Comparison of ENCODE assay signal across 23 cellular contexts in genomic region chr7:159039716-159040115, GRCh38.
DNase-seq lines count a peak whose midpoint lies in the region; ATAC-seq and TF ChIP-seq lines count a peak whose summit lies in the region.
"Had no signal": no experiment of that assay in that cellular context is flagged by ENCODE, and none has a peak within 500 bp of the region (broad histone marks: within the 10 kb centered on the region; RNA-seq: fewer than 3 reads in every experiment).

No MANE protein-coding gene starts in this region.

- H3K9ac ChIP-seq in MM.1S (ENCODE audit: low read length) = no peak overlapping the region
- H3K9ac ChIP-seq: GM23248 had no signal

- POLR2A ChIA-PET in MCF 10A (lab: Yijun Ruan, JAX) = no interaction called here

- TF ChIP-seq POLR2A in breast epithelium (IDR thresholded peaks at IDR 0.05) = no peak
- TF ChIP-seq POLR2A in testis (IDR thresholded peaks at IDR 0.05) = no peak

- no peak overlapping the region for H3K4me3 Mint-ChIP-seq in MCF 10A (ENCODE audit: unreplicated experiment)
- H3K4me3 Mint-ChIP-seq: CD4-positive, alpha-beta T cell had no signal

- ATAC-seq in GM18502 (IDR thresholded peaks at IDR 0.05; ENCODE audit: poor library complexity, unreplicated experiment) = no peak
- ATAC-seq in HG03432 (IDR thresholded peaks at IDR 0.05; ENCODE audit: unreplicated experiment) = no peak
- ATAC-seq: PC-3 had no signal

- 94 to 97% methylated on average over 14 of the region's 14 CpGs for WGBS in testis, 2 donors

- no peaks in the 10 kb centered on the region for H3K9me2 ChIP-seq in MM.1S (replicated peaks; ENCODE audit: insufficient read depth, low read length)

- intact Hi-C loops in breast epithelium (cut with DNase I; ENCODE audit: low total_unique reads) (no loop called here), MCF 10A (cut with micrococcal nuclease) (no loop called here), testis (cut with DNase I; ENCODE audit: low total_unique reads) (no loop called here)

- no peak overlapping the region for H3K4me3 ChIP-seq in breast epithelium
- no peak overlapping the region for H3K4me3 ChIP-seq in MM.1S (ENCODE audit: low read length)
- H3K4me3 ChIP-seq in testis = no peak overlapping the region
- H3K4me3 ChIP-seq: GM23248, SJSA1 had no signal

- H3K36me3 ChIP-seq in breast epithelium (no peaks in the 10 kb centered on the region), MM.1S (replicated peaks; ENCODE audit: insufficient read depth, low read length) (no peaks in the 10 kb centered on the region), testis (ENCODE audit: low read depth, missing control alignments) (no peaks in the 10 kb centered on the region)
- H3K36me3 ChIP-seq: BE2C, SJSA1 had no signal

- BruUV-seq in MCF 10A (replicated peaks; lab: Mats Ljungman, UMichigan) = no TSS peak

- no peaks in the 10 kb centered on the region for H3K27me3 Mint-ChIP-seq in MCF 10A (ENCODE audit: insufficient read depth, unreplicated experiment)
- H3K27me3 Mint-ChIP-seq: CD4-positive, alpha-beta T cell had no signal

- H3K9me3 ChIP-seq in breast epithelium (no peaks in the 10 kb centered on the region), MM.1S (replicated peaks; ENCODE audit: insufficient read depth, low read length) (no peaks in the 10 kb centered on the region), testis (no peaks in the 10 kb centered on the region)
- H3K9me3 ChIP-seq: BE2C, SJSA1 had no signal

- DNase-seq in breast epithelium (ENCODE audit: low spot score in 2 of 2) (peak; percentile 8 to 40), MCF 10A (ENCODE audit: unreplicated experiment) (no peak), MM.1S (no peak), mesenteric fat pad (ENCODE audit: low spot score) (peak; percentile 59), testis (peak; percentile 8), C1 segment of cervical spinal cord (lab: John Stamatoyannopoulos, UW) (no peak)
- DNase-seq: 8988T; ACHN; BE2C; CD4-positive, alpha-beta T cell; GM23248; H7; NCI-H1048; NCI-H1417 treated with DMSO at 0.1 percent for 48 hours; NCI-H187; NCI-H2081 treated with DMSO at 0.1 percent for 48 hours; NCI-H524 treated with DMSO at 0.1 percent for 48 hours; NCI-H774; NK-92 treated with Interleukin-12 subunit alpha and Interleukin-12 subunit beta, amount 100 ng/mL, for 24 hours; PC-3 had no signal

- peak overlapping the region; percentile 31; the same call in 1 of the 2 replicates for H3K4me2 ChIP-seq in MM.1S (ENCODE audit: low read depth, low read length)

- TF ChIP-seq CTCF in breast epithelium (IDR thresholded peaks at IDR 0.05) (no peak), MCF 10A (IDR thresholded peaks at IDR 0.05; ENCODE audit: unreplicated experiment) (no peak), MM.1S (IDR thresholded peaks at IDR 0.05; ENCODE audit: low read length) (no peak), testis (IDR thresholded peaks at IDR 0.05) (no peak)

- H3K27ac Mint-ChIP-seq in MCF 10A (ENCODE audit: low read depth, unreplicated experiment) = no peak overlapping the region
- H3K27ac Mint-ChIP-seq: CD4-positive, alpha-beta T cell had no signal

- peaks cover 4% of the 10 kb centered on the region; the same call in 1 of the 2 replicates for H3F3A ChIP-seq in MM.1S (ENCODE audit: insufficient read depth, low read length)

- H3K36me3 Mint-ChIP-seq in MCF 10A (ENCODE audit: insufficient read depth, unreplicated experiment) = no peaks in the 10 kb centered on the region

- no peaks in the 10 kb centered on the region for H3K4me1 ChIP-seq in breast epithelium
- H3K4me1 ChIP-seq in MM.1S (ENCODE audit: low read length) = peaks cover 17% of the 10 kb centered on the region
- H3K4me1 ChIP-seq in testis = no peaks in the 10 kb centered on the region
- H3K4me1 ChIP-seq: BE2C, SJSA1 had no signal

- no peaks in the 10 kb centered on the region for H3K9me3 Mint-ChIP-seq in MCF 10A (ENCODE audit: unreplicated experiment)
- H3K9me3 Mint-ChIP-seq: CD4-positive, alpha-beta T cell had no signal

- CTCF ChIA-PET in MCF 10A (lab: Yijun Ruan, JAX) = no interaction called here

- H3K4me1 Mint-ChIP-seq in MCF 10A (ENCODE audit: insufficient read depth, unreplicated experiment) = no peaks in the 10 kb centered on the region

- H4K20me1 ChIP-seq in MM.1S (ENCODE audit: insufficient read depth, low read length) = no peaks in the 10 kb centered on the region

- H3K27me3 ChIP-seq in breast epithelium (no peaks in the 10 kb centered on the region), MM.1S (replicated peaks; ENCODE audit: insufficient read depth, low read length) (no peaks in the 10 kb centered on the region), testis (no peaks in the 10 kb centered on the region)
- H3K27me3 ChIP-seq: BE2C, SJSA1 had no signal

- H3K79me2 ChIP-seq in MM.1S (ENCODE audit: low read length) = no peaks in the 10 kb centered on the region

- H3K27ac ChIP-seq in breast epithelium = no peak overlapping the region
- peak overlapping the region; percentile 20; the same call in 1 of the 2 replicates for H3K27ac ChIP-seq in MM.1S (ENCODE audit: low read length)
- H3K27ac ChIP-seq in testis = no peak overlapping the region
- H3K27ac ChIP-seq: GM23248, SJSA1 had no signal

- no peak overlapping the region for H2AFZ ChIP-seq in MM.1S (ENCODE audit: low read length)
- H2AFZ ChIP-seq: GM23248 had no signal

Comparison
In these comparisons a context has a peak if more than half of its experiments do, and no peak if none do; other contexts are left out.
1. DNase-seq: peak in breast epithelium (2 of 2), mesenteric fat pad (single experiment) and testis (single experiment); none in MCF 10A (single experiment), MM.1S (single experiment) and C1 segment of cervical spinal cord (0 of 14).